8 cellular contexts compared by ENCODE assay signal in the genomic region with DNA sequence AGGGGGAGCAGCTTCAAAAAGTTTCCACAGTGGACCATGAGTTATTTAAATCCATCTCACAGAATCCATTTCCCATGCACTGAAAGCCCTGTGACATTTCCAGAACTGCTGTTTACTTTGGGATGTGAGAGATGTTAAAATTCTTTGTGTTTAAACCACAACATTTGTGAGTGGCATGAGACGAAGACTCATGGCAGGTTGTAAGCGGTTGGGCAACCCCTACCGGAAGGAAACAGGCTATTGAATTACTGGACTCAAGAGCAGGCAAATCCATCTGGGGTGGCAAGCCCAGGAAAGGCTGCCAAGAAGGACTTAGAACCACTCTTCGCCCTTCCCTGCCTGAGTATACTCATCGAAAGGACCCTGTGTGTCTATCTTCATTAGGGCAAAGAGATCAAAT. TPM values are rescaled to one million over a fixed set of nuclear protein-coding genes. Genes with fewer than 3 reads are reported as not detected.
A peak's percentile ranks its signal among the peaks of the same experiment; 100 is the strongest.
DNase-seq lines count a peak whose midpoint lies in the region; ATAC-seq and TF ChIP-seq lines count a peak whose summit lies in the region.
"Had no signal": no experiment of that assay in that cellular context is flagged by ENCODE, and none has a peak within 500 bp of the region (broad histone marks: within the 10 kb centered on the region; RNA-seq: fewer than 3 reads in every experiment).

No MANE protein-coding gene starts in this region.

- TF ChIP-seq EP300 in Ishikawa (IDR thresholded peaks at IDR 0.05; ENCODE audit: borderline replicate concordance), result peak; percentile 47; the same call in 1 of the 2 replicates

- intact Hi-C loops in adrenal gland (cut with DNase I), result no loop called here

- no peak for ATAC-seq in GM18861 (IDR thresholded peaks at IDR 0.05; ENCODE audit: unreplicated experiment)
- ATAC-seq in GM19467 (IDR thresholded peaks at IDR 0.05; ENCODE audit: unreplicated experiment), result no peak

- H3K4me3 ChIP-seq in choroid plexus epithelial cell (ENCODE audit: low read depth, low read length) (no peak overlapping the region), retinal pigment epithelial cell (ENCODE audit: low read length) (no peak overlapping the region), adrenal gland (no peak overlapping the region)

- 41 to 56% (median 50%) methylated on average over 5 of the region's 5 CpGs for WGBS in adrenal gland, 4 donors

- H3K4me1 ChIP-seq in adrenal gland (replicated peaks in 1 of 2), result no peaks in the 10 kb centered on the region

- no peaks in the 10 kb centered on the region for H3K27me3 ChIP-seq in adrenal gland

- no peak for TF ChIP-seq POLR2A in adrenal gland (IDR thresholded peaks at IDR 0.05)

- TF ChIP-seq RAD21 in Ishikawa (IDR thresholded peaks at IDR 0.05; ENCODE audit: low read depth), result peak; percentile 29; the same call in 1 of the 2 replicates

- DNase-seq in NCI-H510A treated with DMSO at 0.1 percent for 48 hours (lab: John Stamatoyannopoulos, UW) (peak; percentile 90), choroid plexus epithelial cell (ENCODE audit: low read depth) (peak; percentile 41), retinal pigment epithelial cell (ENCODE audit: low read depth) (peak; percentile 69), adrenal gland (no peak)
- DNase-seq: stimulated activated CD4-positive, alpha-beta T cell treated with anti-CD3 and anti-CD28 coated beads, Interleukin-12 subunit alpha, Interleukin-12 subunit beta, amount 100 ng/mL, for 4 hours had no signal

- no peak overlapping the region for H3K27ac ChIP-seq in adrenal gland

- no peaks in the 10 kb centered on the region for H3K9me3 ChIP-seq in adrenal gland (replicated peaks in 1 of 3)

- no peak for TF ChIP-seq CTCF in choroid plexus epithelial cell (conservative IDR thresholded peaks at IDR 0.05; ENCODE audit: low read depth, low read length)
- no peak for TF ChIP-seq CTCF in retinal pigment epithelial cell (conservative IDR thresholded peaks at IDR 0.05; ENCODE audit: low read depth, low read length)
- TF ChIP-seq CTCF in adrenal gland (IDR thresholded peaks at IDR 0.05), result no peak

- H3K36me3 ChIP-seq in adrenal gland (replicated peaks in 1 of 2), result no peaks in the 10 kb centered on the region

TF ChIP-seq in Ishikawa, 13 proteins besides CTCF, POLR2A, EP300 and RAD21:
- TF ChIP-seq EGR1 (IDR thresholded peaks at IDR 0.05), result no peak
- no peak for TF ChIP-seq CREB1 (IDR thresholded peaks at IDR 0.05; ENCODE audit: low read depth)
- 0 out of 2 replicates have a peak, but pooled peaks have one; percentile 19 for TF ChIP-seq TEAD4 (IDR thresholded peaks at IDR 0.05)
- TF ChIP-seq ZBTB7A (IDR thresholded peaks at IDR 0.05; ENCODE audit: low read depth), result no peak
- 0 out of 2 replicates have a peak, but pooled peaks have one; percentile 22 for TF ChIP-seq FOXM1 (IDR thresholded peaks at IDR 0.05; ENCODE audit: borderline replicate concordance, low read depth)
- TF ChIP-seq, protein P1, sequence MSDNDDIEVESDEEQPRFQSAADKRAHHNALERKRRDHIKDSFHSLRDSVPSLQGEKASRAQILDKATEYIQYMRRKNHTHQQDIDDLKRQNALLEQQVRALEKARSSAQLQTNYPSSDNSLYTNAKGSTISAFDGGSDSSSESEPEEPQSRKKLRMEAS (IDR thresholded peaks at IDR 0.05), result no peak
- peak; percentile 26; the same call in 1 of the 2 replicates for TF ChIP-seq YY1 (IDR thresholded peaks at IDR 0.05; ENCODE audit: low read depth)
- TF ChIP-seq, protein P2, sequence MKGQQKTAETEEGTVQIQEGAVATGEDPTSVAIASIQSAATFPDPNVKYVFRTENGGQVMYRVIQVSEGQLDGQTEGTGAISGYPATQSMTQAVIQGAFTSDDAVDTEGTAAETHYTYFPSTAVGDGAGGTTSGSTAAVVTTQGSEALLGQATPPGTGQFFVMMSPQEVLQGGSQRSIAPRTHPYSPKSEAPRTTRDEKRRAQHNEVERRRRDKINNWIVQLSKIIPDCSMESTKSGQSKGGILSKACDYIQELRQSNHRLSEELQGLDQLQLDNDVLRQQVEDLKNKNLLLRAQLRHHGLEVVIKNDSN (IDR thresholded peaks at IDR 0.05), result no peak
- TF ChIP-seq TCF12 (IDR thresholded peaks at IDR 0.05; ENCODE audit: low read depth), result peak; percentile 51; the same call in 1 of the 2 replicates
- no peak for TF ChIP-seq TAF1 (IDR thresholded peaks at IDR 0.05; ENCODE audit: low read depth)
- TF ChIP-seq, protein P3, sequence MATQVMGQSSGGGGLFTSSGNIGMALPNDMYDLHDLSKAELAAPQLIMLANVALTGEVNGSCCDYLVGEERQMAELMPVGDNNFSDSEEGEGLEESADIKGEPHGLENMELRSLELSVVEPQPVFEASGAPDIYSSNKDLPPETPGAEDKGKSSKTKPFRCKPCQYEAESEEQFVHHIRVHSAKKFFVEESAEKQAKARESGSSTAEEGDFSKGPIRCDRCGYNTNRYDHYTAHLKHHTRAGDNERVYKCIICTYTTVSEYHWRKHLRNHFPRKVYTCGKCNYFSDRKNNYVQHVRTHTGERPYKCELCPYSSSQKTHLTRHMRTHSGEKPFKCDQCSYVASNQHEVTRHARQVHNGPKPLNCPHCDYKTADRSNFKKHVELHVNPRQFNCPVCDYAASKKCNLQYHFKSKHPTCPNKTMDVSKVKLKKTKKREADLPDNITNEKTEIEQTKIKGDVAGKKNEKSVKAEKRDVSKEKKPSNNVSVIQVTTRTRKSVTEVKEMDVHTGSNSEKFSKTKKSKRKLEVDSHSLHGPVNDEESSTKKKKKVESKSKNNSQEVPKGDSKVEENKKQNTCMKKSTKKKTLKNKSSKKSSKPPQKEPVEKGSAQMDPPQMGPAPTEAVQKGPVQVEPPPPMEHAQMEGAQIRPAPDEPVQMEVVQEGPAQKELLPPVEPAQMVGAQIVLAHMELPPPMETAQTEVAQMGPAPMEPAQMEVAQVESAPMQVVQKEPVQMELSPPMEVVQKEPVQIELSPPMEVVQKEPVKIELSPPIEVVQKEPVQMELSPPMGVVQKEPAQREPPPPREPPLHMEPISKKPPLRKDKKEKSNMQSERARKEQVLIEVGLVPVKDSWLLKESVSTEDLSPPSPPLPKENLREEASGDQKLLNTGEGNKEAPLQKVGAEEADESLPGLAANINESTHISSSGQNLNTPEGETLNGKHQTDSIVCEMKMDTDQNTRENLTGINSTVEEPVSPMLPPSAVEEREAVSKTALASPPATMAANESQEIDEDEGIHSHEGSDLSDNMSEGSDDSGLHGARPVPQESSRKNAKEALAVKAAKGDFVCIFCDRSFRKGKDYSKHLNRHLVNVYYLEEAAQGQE (IDR thresholded peaks at IDR 0.05; ENCODE audit: low read depth), result no peak
- TF ChIP-seq CEBPB (IDR thresholded peaks at IDR 0.05), result peak; percentile 89
- peak; percentile 73 for TF ChIP-seq NFIC (IDR thresholded peaks at IDR 0.05)

RNA-seq across cellular contexts. Expression of a gene that starts 22.3 kb away (rescaled TPM):
- total RNA-seq in adrenal gland, result under 1 TPM in 1 of 8 donors, not detected in 7; 0.23 TPM
- under 1 TPM in 1 of 3 donors, not detected in 2; 0.54 TPM for polyA plus RNA-seq in adrenal gland

Comparison
In these comparisons a context has a peak if more than half of its experiments do, and no peak if none do; other contexts are left out.
1. DNase-seq: peak in NCI-H510A treated with DMSO at 0.1 percent for 48 hours (single experiment), choroid plexus epithelial cell (single experiment) and retinal pigment epithelial cell (single experiment); none in adrenal gland (0 of 7).